In the genomic region with DNA sequence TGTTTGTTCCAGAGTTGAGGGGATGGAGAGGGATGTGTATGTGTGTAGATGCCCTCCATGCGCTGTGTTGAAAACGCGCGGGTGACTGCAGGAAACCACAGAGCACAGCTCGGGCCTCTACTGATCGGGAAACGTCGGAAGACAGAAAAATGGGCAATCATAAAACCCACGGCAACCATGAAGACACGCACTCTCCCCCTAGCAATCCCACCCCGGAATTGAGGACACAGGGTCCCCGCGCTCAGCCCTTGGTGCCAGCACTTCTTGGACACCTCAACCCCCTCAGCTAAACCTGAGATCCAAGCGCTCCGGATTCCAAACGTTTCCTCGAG, we compare ENCODE assay signal across 6 cellular contexts. TPM values are rescaled to one million over a fixed set of nuclear protein-coding genes. Genes with fewer than 3 reads are reported as not detected.
A peak's percentile ranks its signal among the peaks of the same experiment; 100 is the strongest.
DNase-seq lines count a peak whose midpoint lies in the region; ATAC-seq and TF ChIP-seq lines count a peak whose summit lies in the region.

No MANE protein-coding gene starts in this region.

- no peaks in the 10 kb centered on the region for H3K9me3 ChIP-seq in neural progenitor cell (ENCODE audit: low read depth)

- peaks cover 47% of the 10 kb centered on the region for H3K79me2 ChIP-seq in neural progenitor cell (ENCODE audit: low read depth)

- CTCF ChIA-PET in MCF 10A (lab: Yijun Ruan, JAX), result interaction anchor here (0.5 to 1.5 kb wide), 3 partner anchors 9 to 117 kb away, joined by 3 to 11 read pairs (median 3); no protein-coding TSS in a partner anchor

- H3K4me2 ChIP-seq in neural progenitor cell, result peak overlapping the region; percentile 97

- H3K36me3 Mint-ChIP-seq in MCF 10A (ENCODE audit: insufficient read depth, unreplicated experiment) (peaks cover 72% of the 10 kb centered on the region), neural progenitor cell (peaks cover 12% of the 10 kb centered on the region)

- no peaks in the 10 kb centered on the region for H3K27me3 ChIP-seq in neural progenitor cell

- TF ChIP-seq CTCF in MCF 10A (IDR thresholded peaks at IDR 0.05; ENCODE audit: unreplicated experiment) (no peak), neural progenitor cell (IDR thresholded peaks at IDR 0.05) (no peak)

- H3K27ac Mint-ChIP-seq in MCF 10A (ENCODE audit: low read depth, unreplicated experiment) (peak overlapping the region; percentile 95), neural progenitor cell (peak overlapping the region; percentile 99)

- no TSS peak for BruUV-seq in MCF 10A (replicated peaks; lab: Mats Ljungman, UMichigan)

- H4K20me1 ChIP-seq in neural progenitor cell (ENCODE audit: low read depth), result peaks cover 12% of the 10 kb centered on the region

- H3K4me3 Mint-ChIP-seq in MCF 10A (ENCODE audit: unreplicated experiment) (peak overlapping the region; percentile 95), neural progenitor cell (peak overlapping the region; percentile 100)

- no peaks in the 10 kb centered on the region for H3K36me3 ChIP-seq in neural progenitor cell

- intact Hi-C loops in MCF 10A (cut with micrococcal nuclease), result loop anchor here (5.0 kb wide), 1 partner anchor 79 kb away; the partner anchor contains the start of gene TUT1

- peak; percentile 22 for ATAC-seq in HG03280 (IDR thresholded peaks at IDR 0.05; ENCODE audit: unreplicated experiment)

- no peaks in the 10 kb centered on the region for H3K9me3 Mint-ChIP-seq in MCF 10A (ENCODE audit: unreplicated experiment)
- no peaks in the 10 kb centered on the region for H3K9me3 Mint-ChIP-seq in neural progenitor cell

- DNase-seq in AG20443 (ENCODE audit: low spot score), result peak; percentile 45
- DNase-seq in MCF 10A (ENCODE audit: unreplicated experiment), result no peak
- no peak for DNase-seq in neural progenitor cell (ENCODE audit: low spot score)
- DNase-seq in ecto neural progenitor cell (ENCODE audit: low spot score), result no peak
- DNase-seq in stimulated activated CD4-positive, alpha-beta T cell treated with anti-CD3 and anti-CD28 coated beads, Interleukin-4, amount 100 ng/mL, for 1 hour, result no peak

- peaks cover 76% of the 10 kb centered on the region for H3F3A ChIP-seq in neural progenitor cell (ENCODE audit: low read depth)

- H3K27ac ChIP-seq in neural progenitor cell, result peak overlapping the region; percentile 23

- H2AFZ ChIP-seq in neural progenitor cell (replicated peaks), result peak overlapping the region; percentile 84

- H3K4me1 ChIP-seq in neural progenitor cell, result peaks cover 11% of the 10 kb centered on the region

- H3K4me1 Mint-ChIP-seq in MCF 10A (ENCODE audit: insufficient read depth, unreplicated experiment), result peaks cover 5% of the 10 kb centered on the region
- H3K4me1 Mint-ChIP-seq in neural progenitor cell, result peaks cover 34% of the 10 kb centered on the region

- H3K9ac ChIP-seq in neural progenitor cell, result peak overlapping the region; percentile 70

- H3K27me3 Mint-ChIP-seq in MCF 10A (ENCODE audit: insufficient read depth, unreplicated experiment) (no peaks in the 10 kb centered on the region), neural progenitor cell (ENCODE audit: insufficient read depth, low read depth) (peaks cover 2% of the 10 kb centered on the region)

- POLR2A ChIA-PET in MCF 10A (lab: Yijun Ruan, JAX), result interaction anchor here (0.6 to 10.6 kb wide), 38 partner anchors 7 to 547 kb away, joined by 3 to 182 read pairs (median 10); partner anchors contain the start of genes B3GAT3, GANAB, GNG3 and HNRNPUL2

- H3K4me3 ChIP-seq in neural progenitor cell, result peak overlapping the region; percentile 85

RNA-seq across cellular contexts. Expression of gene UQCC3, which starts 0.2 kb away (rescaled TPM):
- total RNA-seq in MCF 10A (2022) (11.6 and 13.8 TPM in 2 replicates), neural progenitor cell (ENCODE audit: low replicate concordance) (5.7 and 11.7 TPM in 2 replicates)

RNA-seq across cellular contexts. Expression of gene LBHD1, which starts 0.8 kb away (rescaled TPM):
- total RNA-seq in MCF 10A (2022), result 8.3 and 8.7 TPM in 2 replicates
- total RNA-seq in neural progenitor cell (ENCODE audit: low replicate concordance), result 3.4 and 4.0 TPM in 2 replicates

RNA-seq across cellular contexts. Expression of gene CSKMT, which starts 6.1 kb away (rescaled TPM):
- total RNA-seq in MCF 10A (2022) (15.4 and 31.2 TPM in 2 replicates), neural progenitor cell (ENCODE audit: low replicate concordance) (4.3 and 6.7 TPM in 2 replicates)

RNA-seq across cellular contexts. Expression of gene C11orf98, which starts 6.2 kb away (rescaled TPM):
- total RNA-seq in MCF 10A (2022) (81.2 and 91.6 TPM in 2 replicates), neural progenitor cell (ENCODE audit: low replicate concordance) (51.5 and 73.3 TPM in 2 replicates)

RNA-seq across cellular contexts. Expression of gene UBXN1, which starts 7.6 kb away (rescaled TPM):
- total RNA-seq in MCF 10A (2022), result 146 and 153 TPM in 2 replicates
- 60.7 and 129 TPM in 2 replicates for total RNA-seq in neural progenitor cell (ENCODE audit: low replicate concordance)
